In the genomic region with DNA sequence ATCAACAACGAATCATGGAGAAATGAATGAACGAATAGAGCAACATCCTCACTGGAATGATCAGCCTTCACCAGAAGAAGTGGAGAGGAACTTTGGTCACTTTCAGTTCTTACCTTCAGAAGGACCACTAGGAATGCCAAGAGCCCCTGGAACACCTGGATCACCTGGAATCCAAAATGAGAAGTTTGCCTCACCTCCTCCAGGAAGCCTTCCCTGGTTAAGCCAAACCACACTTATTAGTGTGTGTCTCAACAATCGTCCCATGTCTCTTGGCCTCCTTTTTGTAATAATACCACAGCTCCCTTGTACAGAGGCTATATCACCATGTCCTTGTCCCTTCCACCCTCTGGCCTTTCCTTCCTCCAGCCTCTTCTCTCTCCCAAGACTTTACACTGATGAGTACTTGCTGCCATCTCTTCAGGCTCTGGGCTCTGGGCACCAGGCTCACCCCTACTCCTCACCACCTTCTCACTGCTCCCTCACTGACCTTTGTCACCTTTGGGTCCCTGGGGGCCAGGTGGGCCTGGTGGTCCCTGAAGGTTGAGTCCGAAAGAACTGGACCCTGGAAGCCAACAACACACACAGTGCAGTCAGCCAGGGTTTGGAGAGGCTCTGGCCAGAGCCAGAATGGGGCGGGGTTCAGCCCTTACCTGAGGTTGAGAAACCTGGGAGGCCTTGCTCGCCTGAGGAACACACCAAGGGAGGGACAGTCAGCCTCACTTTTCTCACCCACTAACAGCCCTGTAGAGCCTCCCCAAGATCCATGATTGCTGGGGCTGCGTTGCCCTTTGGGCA, we compare ENCODE assay signal across 25 cellular contexts. TPM values are rescaled to one million over a fixed set of nuclear protein-coding genes. Genes with fewer than 3 reads are reported as not detected.
DNase-seq lines count a peak whose midpoint lies in the region; ATAC-seq and TF ChIP-seq lines count a peak whose summit lies in the region.
"Had no signal": no experiment of that assay in that cellular context is flagged by ENCODE, and none has a peak within 500 bp of the region (broad histone marks: within the 10 kb centered on the region; RNA-seq: fewer than 3 reads in every experiment).

No MANE protein-coding gene starts in this region.

- H3K27ac ChIP-seq in RWPE2 (ENCODE audit: poor library complexity, severe bottlenecking) (no peak overlapping the region), esophagus muscularis mucosa (replicated peaks in 1 of 4) (no peak overlapping the region)
- H3K27ac ChIP-seq: GM23248, PC-9 had no signal

- H3K36me3 ChIP-seq in RWPE2 (ENCODE audit: low read depth) = peaks cover 95% of the 10 kb centered on the region
- H3K36me3 ChIP-seq in esophagus muscularis mucosa = peaks cover 0 to 5% (median under 1%) of the 10 kb centered on the region in 4 donors
- H3K36me3 ChIP-seq: HAP-1 had no signal

- POLR2A ChIA-PET in activated CD4-positive, alpha-beta memory T cell treated with anti-CD3 and anti-CD28 coated beads, Interleukin-2, amount 10 ng/mL, durations not matched to agents 7 days and 5 days (lab: Charles Lee) = interaction anchor here (0.7 kb wide), 1 partner anchor 151 kb away, joined by 3 read pairs; no protein-coding TSS in a partner anchor
- POLR2A ChIA-PET in activated CD4-positive, alpha-beta memory T cell treated with anti-CD3 and anti-CD28 coated beads for 36 hours (lab: Charles Lee) = no interaction called here

- intact Hi-C loops in activated CD4-positive, alpha-beta memory T cell treated with anti-CD3 and anti-CD28 coated beads for 36 hours (cut with micrococcal nuclease) = no loop called here
- intact Hi-C loops in esophagus muscularis mucosa (cut with DNase I) = no loop called here

- no peaks in the 10 kb centered on the region for H3K27me3 Mint-ChIP-seq in activated CD4-positive, alpha-beta memory T cell treated with anti-CD3 and anti-CD28 coated beads, Interleukin-2, amount 10 ng/mL, durations not matched to agents 7 days and 5 days
- no peaks in the 10 kb centered on the region for H3K27me3 Mint-ChIP-seq in activated CD4-positive, alpha-beta memory T cell treated with anti-CD3 and anti-CD28 coated beads for 36 hours
- H3K27me3 Mint-ChIP-seq in type B pancreatic cell = no peaks in the 10 kb centered on the region

- no peaks in the 10 kb centered on the region for H3K9me3 Mint-ChIP-seq in activated CD4-positive, alpha-beta memory T cell treated with anti-CD3 and anti-CD28 coated beads, Interleukin-2, amount 10 ng/mL, durations not matched to agents 7 days and 5 days
- no peaks in the 10 kb centered on the region for H3K9me3 Mint-ChIP-seq in activated CD4-positive, alpha-beta memory T cell treated with anti-CD3 and anti-CD28 coated beads for 36 hours
- no peaks in the 10 kb centered on the region for H3K9me3 Mint-ChIP-seq in type B pancreatic cell
- H3K9me3 Mint-ChIP-seq: CD14-positive monocyte had no signal

- no peak overlapping the region for H3K27ac Mint-ChIP-seq in activated CD4-positive, alpha-beta memory T cell treated with anti-CD3 and anti-CD28 coated beads, Interleukin-2, amount 10 ng/mL, durations not matched to agents 7 days and 5 days
- no peak overlapping the region for H3K27ac Mint-ChIP-seq in activated CD4-positive, alpha-beta memory T cell treated with anti-CD3 and anti-CD28 coated beads for 36 hours
- peak overlapping the region; percentile 18 for H3K27ac Mint-ChIP-seq in type B pancreatic cell

- WGBS in esophagus muscularis mucosa = 92% methylated on average over 3 of the region's 7 CpGs

- TF ChIP-seq POLR2A in esophagus muscularis mucosa (IDR thresholded peaks at IDR 0.05; ENCODE audit: low read depth) = no peak

- no peak for ATAC-seq in RWPE2 (ENCODE audit: low read depth)
- ATAC-seq in GM19397 (IDR thresholded peaks at IDR 0.05; ENCODE audit: unreplicated experiment) = no peak

- H3K27me3 ChIP-seq in RWPE2 (ENCODE audit: insufficient read depth, poor library complexity, severe bottlenecking) = no peaks in the 10 kb centered on the region
- H3K27me3 ChIP-seq in esophagus muscularis mucosa = no peaks in the 10 kb centered on the region

- H3K4me3 ChIP-seq in RWPE2 (ENCODE audit: severe bottlenecking) = no peak overlapping the region
- no peak overlapping the region for H3K4me3 ChIP-seq in esophagus muscularis mucosa
- H3K4me3 ChIP-seq: GM23248, HAP-1, PC-9 had no signal

- no peaks in the 10 kb centered on the region for H3K4me1 ChIP-seq in RWPE2 (ENCODE audit: insufficient read depth, poor library complexity, severe bottlenecking)
- no peaks in the 10 kb centered on the region for H3K4me1 ChIP-seq in esophagus muscularis mucosa
- H3K4me1 ChIP-seq: HAP-1 had no signal

- no peaks in the 10 kb centered on the region for H3K36me3 Mint-ChIP-seq in activated CD4-positive, alpha-beta memory T cell treated with anti-CD3 and anti-CD28 coated beads, Interleukin-2, amount 10 ng/mL, durations not matched to agents 7 days and 5 days (ENCODE audit: low read depth)
- no peaks in the 10 kb centered on the region for H3K36me3 Mint-ChIP-seq in activated CD4-positive, alpha-beta memory T cell treated with anti-CD3 and anti-CD28 coated beads for 36 hours
- H3K36me3 Mint-ChIP-seq in type B pancreatic cell = peaks cover 6% of the 10 kb centered on the region
- H3K36me3 Mint-ChIP-seq: CD14-positive monocyte had no signal

- H3K4me3 Mint-ChIP-seq in activated CD4-positive, alpha-beta memory T cell treated with anti-CD3 and anti-CD28 coated beads, Interleukin-2, amount 10 ng/mL, durations not matched to agents 7 days and 5 days = no peak overlapping the region
- no peak overlapping the region for H3K4me3 Mint-ChIP-seq in activated CD4-positive, alpha-beta memory T cell treated with anti-CD3 and anti-CD28 coated beads for 36 hours
- no peak overlapping the region for H3K4me3 Mint-ChIP-seq in type B pancreatic cell
- H3K4me3 Mint-ChIP-seq: CD14-positive monocyte had no signal

- CTCF ChIA-PET in activated CD4-positive, alpha-beta memory T cell treated with anti-CD3 and anti-CD28 coated beads, Interleukin-2, amount 10 ng/mL, durations not matched to agents 7 days and 5 days (lab: Charles Lee) = no interaction called here
- CTCF ChIA-PET in activated CD4-positive, alpha-beta memory T cell treated with anti-CD3 and anti-CD28 coated beads for 36 hours (lab: Charles Lee) = interaction anchor here (1.6 kb wide), 1 partner anchor 151 kb away, joined by 4 read pairs; no protein-coding TSS in a partner anchor

- peak; percentile 14 for DNase-seq in activated CD4-positive, alpha-beta memory T cell treated with anti-CD3 and anti-CD28 coated beads, Interleukin-2, amount 10 ng/mL, durations not matched to agents 7 days and 5 days
- no peak for DNase-seq in activated CD4-positive, alpha-beta memory T cell treated with anti-CD3 and anti-CD28 coated beads for 36 hours
- DNase-seq in RWPE2 (ENCODE audit: low spot score) = peak; percentile 38
- DNase-seq in esophagus muscularis mucosa (ENCODE audit: extremely low spot score) = peak; percentile 50
- no peak for DNase-seq in type B pancreatic cell (ENCODE audit: extremely low spot score, unreplicated experiment)
- no peak for DNase-seq in NCI-H1105 (lab: John Stamatoyannopoulos, UW)
- DNase-seq in GM10266 (ENCODE audit: extremely low spot score) = no peak
- DNase-seq: 8988T, DMS53, GF-D8, GM23248, NCI-H1092, NCI-H1436 treated with DMSO at 0.1 percent for 48 hours, NCI-H1930, NCI-H226, NCI-H510A treated with DMSO at 0.1 percent for 48 hours, NCI-H748 treated with DMSO at 0.1 percent for 48 hours, PC-9, RPMI8226, SIG-M5, SK-N-SH had no signal

- H3K4me1 Mint-ChIP-seq in activated CD4-positive, alpha-beta memory T cell treated with anti-CD3 and anti-CD28 coated beads, Interleukin-2, amount 10 ng/mL, durations not matched to agents 7 days and 5 days = no peaks in the 10 kb centered on the region
- H3K4me1 Mint-ChIP-seq in activated CD4-positive, alpha-beta memory T cell treated with anti-CD3 and anti-CD28 coated beads for 36 hours (ENCODE audit: low read depth) = no peaks in the 10 kb centered on the region
- H3K4me1 Mint-ChIP-seq in type B pancreatic cell (ENCODE audit: unreplicated experiment) = no peaks in the 10 kb centered on the region
- H3K4me1 Mint-ChIP-seq: CD14-positive monocyte had no signal

- no peak for TF ChIP-seq EP300 in esophagus muscularis mucosa (IDR thresholded peaks at IDR 0.05)

- H3K9me3 ChIP-seq in RWPE2 (ENCODE audit: severe bottlenecking) (no peaks in the 10 kb centered on the region), esophagus muscularis mucosa (no peaks in the 10 kb centered on the region)
- H3K9me3 ChIP-seq: HAP-1, SK-N-SH had no signal

- TF ChIP-seq CTCF in RWPE2 (IDR thresholded peaks at IDR 0.05; ENCODE audit: poor library complexity, severe bottlenecking) (no peak), esophagus muscularis mucosa (IDR thresholded peaks at IDR 0.05) (no peak), type B pancreatic cell (conservative IDR thresholded peaks at IDR 0.05) (no peak), GM10266 (IDR thresholded peaks at IDR 0.05; ENCODE audit: control insufficient read depth, insufficient read depth, low read depth, missing control alignments) (no peak)

RNA-seq across cellular contexts. Expression of a gene that starts 46.5 kb away (rescaled TPM):
- total RNA-seq in activated CD4-positive, alpha-beta memory T cell treated with anti-CD3 and anti-CD28 coated beads, Interleukin-2, amount 10 ng/mL, durations not matched to agents 7 days and 5 days = not detected
- not detected for total RNA-seq in activated CD4-positive, alpha-beta memory T cell treated with anti-CD3 and anti-CD28 coated beads for 36 hours
- under 1 TPM in 3 of 4 donors, not detected in 1; 0.17 to 0.29 (median 0.26) TPM for total RNA-seq in esophagus muscularis mucosa
- 14.5 and 94.1 TPM in 2 replicates for total RNA-seq in type B pancreatic cell (ENCODE audit: low replicate concordance)
- total RNA-seq: GM23248, LHCN-M2 had no signal

Comparison
In these comparisons a context has a peak if more than half of its experiments do, and no peak if none do; other contexts are left out.
1. DNase-seq: peak in activated CD4-positive, alpha-beta memory T cell treated with anti-CD3 and anti-CD28 coated beads, Interleukin-2, amount 10 ng/mL, durations not matched to agents 7 days and 5 days (single experiment), RWPE2 (single experiment) and esophagus muscularis mucosa (single experiment); none in activated CD4-positive, alpha-beta memory T cell treated with anti-CD3 and anti-CD28 coated beads for 36 hours (single experiment), type B pancreatic cell (single experiment), NCI-H1105 (single experiment) and GM10266 (single experiment).
2. RNA of a gene that starts 46.5 kb away (total RNA-seq): 14.5 to 94.1 TPM in type B pancreatic cell; 0.17 to 0.29 TPM in esophagus muscularis mucosa, not detected in activated CD4-positive, alpha-beta memory T cell treated with anti-CD3 and anti-CD28 coated beads, Interleukin-2, amount 10 ng/mL, durations not matched to agents 7 days and 5 days and not detected in activated CD4-positive, alpha-beta memory T cell treated with anti-CD3 and anti-CD28 coated beads for 36 hours; every median in the first group is over 10 times any median in the second.